In the genomic region with DNA sequence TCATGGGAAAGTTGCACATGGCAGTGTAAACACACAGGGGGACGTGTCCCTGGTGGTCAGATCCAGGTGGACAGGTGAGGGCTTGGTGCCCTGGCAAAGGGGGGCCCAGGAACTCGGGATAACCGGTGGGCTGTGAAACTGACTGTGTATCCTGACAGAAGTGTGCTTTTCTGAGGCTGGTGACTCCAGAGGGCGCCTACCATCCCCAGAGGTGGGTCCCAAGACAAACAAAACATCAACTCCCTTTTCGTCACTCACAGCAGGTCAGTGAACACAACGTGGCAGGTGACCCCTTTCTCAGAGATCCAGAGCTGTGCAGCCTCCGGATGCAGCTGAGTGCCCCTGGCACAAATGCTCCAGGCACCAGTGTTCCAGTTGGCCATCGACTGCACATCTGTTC, we compare ENCODE assay signal across 17 cellular contexts. TPM values are rescaled to one million over a fixed set of nuclear protein-coding genes. Genes with fewer than 3 reads are reported as not detected.
DNase-seq lines count a peak whose midpoint lies in the region; ATAC-seq and TF ChIP-seq lines count a peak whose summit lies in the region.
"Had no signal": no experiment of that assay in that cellular context is flagged by ENCODE, and none has a peak within 500 bp of the region (broad histone marks: within the 10 kb centered on the region; RNA-seq: fewer than 3 reads in every experiment).

No MANE protein-coding gene starts in this region.

- intact Hi-C loops in heart right ventricle (cut with DNase I) (loop anchor here in 3 of 10 donors (2.0 to 5.0 kb wide), 3 partner anchors 34 to 521 kb away; no protein-coding TSS in a partner anchor), sigmoid colon (cut with DNase I) (no loop called here)

- H3K4me3 ChIP-seq in heart right ventricle (no peak overlapping the region), sigmoid colon (no peak overlapping the region)
- H3K4me3 ChIP-seq: K562, SJCRH30 had no signal

- no peak overlapping the region for H3K4me3 Mint-ChIP-seq in progenitor cell of endocrine pancreas (ENCODE audit: low read depth)
- H3K4me3 Mint-ChIP-seq in activated CD4-positive, alpha-beta T cell treated with anti-CD3 and anti-CD28 coated beads, Interleukin-2, amount 10 ng/mL, durations not matched to agents 7 days and 5 days: no peak overlapping the region

- DNase-seq in NCI-H146 (lab: John Stamatoyannopoulos, UW) (peak; percentile 79), NCI-H69 (lab: John Stamatoyannopoulos, UW) (peak; percentile 61), heart right ventricle (no peak), progenitor cell of endocrine pancreas (ENCODE audit: low spot score, unreplicated experiment) (no peak), sigmoid colon (no peak)
- no peak for DNase-seq in activated CD4-positive, CD25-positive, alpha-beta regulatory T cell (lab: John Stamatoyannopoulos, UW)
- no peak for DNase-seq in activated CD4-positive, alpha-beta T cell treated with anti-CD3 and anti-CD28 coated beads, Interleukin-2, amount 10 ng/mL, durations not matched to agents 7 days and 5 days
- DNase-seq: AML-193, DMS79, NCI-H1105, NCI-H1694 treated with DMSO at 0.1 percent for 48 hours, RPMI8226, SJCRH30 had no signal

- H3K4me1 Mint-ChIP-seq in progenitor cell of endocrine pancreas (ENCODE audit: low read depth): peaks cover 31% of the 10 kb centered on the region
- no peaks in the 10 kb centered on the region for H3K4me1 Mint-ChIP-seq in activated CD4-positive, alpha-beta T cell treated with anti-CD3 and anti-CD28 coated beads, Interleukin-2, amount 10 ng/mL, durations not matched to agents 7 days and 5 days

- TF ChIP-seq CTCF in heart right ventricle (IDR thresholded peaks at IDR 0.05): no peak
- peak; percentile 8 for TF ChIP-seq CTCF in progenitor cell of endocrine pancreas (IDR thresholded peaks at IDR 0.05; ENCODE audit: unreplicated experiment)
- no peak for TF ChIP-seq CTCF in sigmoid colon (IDR thresholded peaks at IDR 0.05)

- peaks cover 0 to 49% (median 25%) of the 10 kb centered on the region in 9 donors for H3K4me1 ChIP-seq in heart right ventricle
- H3K4me1 ChIP-seq in sigmoid colon: peaks cover 0 to 39% (median 32%) of the 10 kb centered on the region in 4 donors
- H3K4me1 ChIP-seq: SJCRH30 had no signal

- no peak overlapping the region for H3K27ac Mint-ChIP-seq in progenitor cell of endocrine pancreas
- H3K27ac Mint-ChIP-seq in activated CD4-positive, alpha-beta T cell treated with anti-CD3 and anti-CD28 coated beads, Interleukin-2, amount 10 ng/mL, durations not matched to agents 7 days and 5 days: no peak overlapping the region

- no peaks in the 10 kb centered on the region for H3K9me3 ChIP-seq in heart right ventricle
- no peaks in the 10 kb centered on the region for H3K9me3 ChIP-seq in sigmoid colon
- H3K9me3 ChIP-seq: SJCRH30 had no signal

- H3K36me3 Mint-ChIP-seq in progenitor cell of endocrine pancreas (ENCODE audit: insufficient read depth): peaks cover 7% of the 10 kb centered on the region
- no peaks in the 10 kb centered on the region for H3K36me3 Mint-ChIP-seq in activated CD4-positive, alpha-beta T cell treated with anti-CD3 and anti-CD28 coated beads, Interleukin-2, amount 10 ng/mL, durations not matched to agents 7 days and 5 days (ENCODE audit: low read depth)

- no peaks in the 10 kb centered on the region for H3K27me3 Mint-ChIP-seq in progenitor cell of endocrine pancreas
- H3K27me3 Mint-ChIP-seq in activated CD4-positive, alpha-beta T cell treated with anti-CD3 and anti-CD28 coated beads, Interleukin-2, amount 10 ng/mL, durations not matched to agents 7 days and 5 days: peaks cover 12% of the 10 kb centered on the region

- CTCF ChIA-PET in activated CD4-positive, alpha-beta T cell treated with anti-CD3 and anti-CD28 coated beads, Interleukin-2, amount 10 ng/mL, durations not matched to agents 7 days and 5 days (lab: Charles Lee): interaction anchor here (2.5 kb wide), 1 partner anchor 10 kb away, joined by 9 read pairs; no protein-coding TSS in a partner anchor

- H3K36me3 ChIP-seq in heart right ventricle (peaks cover 0 to 71% (median 2%) of the 10 kb centered on the region in 9 donors), sigmoid colon (peaks cover 0 to 34% (median 4%) of the 10 kb centered on the region in 4 donors)
- H3K36me3 ChIP-seq: SJCRH30 had no signal

- H3K27ac ChIP-seq in heart right ventricle: peak overlapping the region in 6 of 10 donors; percentile 1 to 78 (median 50)
- H3K27ac ChIP-seq in sigmoid colon: peak overlapping the region in 2 of 4 donors; percentile 2 to 54
- H3K27ac ChIP-seq: C4-2B, SJCRH30 had no signal

- H3K27me3 ChIP-seq in heart right ventricle (no peaks in the 10 kb centered on the region), sigmoid colon (no peaks in the 10 kb centered on the region)

- no peak for TF ChIP-seq POLR2A in sigmoid colon (IDR thresholded peaks at IDR 0.05)

- WGBS in heart right ventricle, 2 donors: 62 to 70% methylated on average over 8 of the region's 8 CpGs
- 77 to 82% methylated on average over 8 of the region's 8 CpGs for WGBS in sigmoid colon, 2 donors

- TF ChIP-seq EP300 in sigmoid colon (IDR thresholded peaks at IDR 0.05): no peak

- no peaks in the 10 kb centered on the region for H3K9me3 Mint-ChIP-seq in progenitor cell of endocrine pancreas (ENCODE audit: low read depth)
- no peaks in the 10 kb centered on the region for H3K9me3 Mint-ChIP-seq in activated CD4-positive, alpha-beta T cell treated with anti-CD3 and anti-CD28 coated beads, Interleukin-2, amount 10 ng/mL, durations not matched to agents 7 days and 5 days

- ATAC-seq in heart right ventricle: peak in 2 of 8 donors; percentile 16 to 49
- ATAC-seq: K562 had no signal

- POLR2A ChIA-PET in activated CD4-positive, alpha-beta T cell treated with anti-CD3 and anti-CD28 coated beads, Interleukin-2, amount 10 ng/mL, durations not matched to agents 7 days and 5 days (lab: Charles Lee): no interaction called here

RNA-seq across cellular contexts. Expression of a gene that starts 56.0 kb away (rescaled TPM):
- total RNA-seq in heart right ventricle: not detected
- not detected for polyA plus RNA-seq in heart right ventricle
- total RNA-seq in progenitor cell of endocrine pancreas: 37.3 and 44.6 TPM in 2 replicates
- under 1 TPM in 1 of 4 donors, not detected in 3; 0.36 TPM for total RNA-seq in sigmoid colon
- polyA plus RNA-seq in sigmoid colon: 10 to 100 TPM; 42.7 to 77.2 (median 57.1) TPM
- not detected for total RNA-seq in activated CD4-positive, alpha-beta T cell treated with anti-CD3 and anti-CD28 coated beads, Interleukin-2, amount 10 ng/mL, durations not matched to agents 7 days and 5 days
- total RNA-seq: H4, K562, NCI-H460, SJCRH30 had no signal
- polyA plus RNA-seq: K562 had no signal

Comparison
In these comparisons a context has a peak if more than half of its experiments do, and no peak if none do; other contexts are left out.
1. DNase-seq: peak in NCI-H146 (single experiment) and NCI-H69 (single experiment); none in heart right ventricle (0 of 2), progenitor cell of endocrine pancreas (single experiment), activated CD4-positive, CD25-positive, alpha-beta regulatory T cell (0 of 4), sigmoid colon (single experiment) and activated CD4-positive, alpha-beta T cell treated with anti-CD3 and anti-CD28 coated beads, Interleukin-2, amount 10 ng/mL, durations not matched to agents 7 days and 5 days (single experiment).
2. RNA of a gene that starts 56.0 kb away (total RNA-seq): 37.3 to 44.6 TPM in progenitor cell of endocrine pancreas; not detected in activated CD4-positive, alpha-beta T cell treated with anti-CD3 and anti-CD28 coated beads, Interleukin-2, amount 10 ng/mL, durations not matched to agents 7 days and 5 days, 0.36 TPM in sigmoid colon and not detected in heart right ventricle; every median in the first group is over 10 times any median in the second.